ENCODE assay signal across 2 cellular contexts in genomic region chr6:3133515-3133914, GRCh38.
TF ChIP-seq lines count a peak whose summit lies in the region.

No MANE protein-coding gene starts in this region.

TF ChIP-seq in K562, 482 proteins besides CTCF, POLR2A, EP300 and RAD21 (continues in another document):
- TF ChIP-seq UBTF (IDR thresholded peaks at IDR 0.05; ENCODE audit: borderline replicate concordance in 1 of 2, low read depth in 2 of 2, low read length in 2 of 2) = no peak
- no peak for TF ChIP-seq TRIM24 (IDR thresholded peaks at IDR 0.05)
- TF ChIP-seq, protein P1, sequence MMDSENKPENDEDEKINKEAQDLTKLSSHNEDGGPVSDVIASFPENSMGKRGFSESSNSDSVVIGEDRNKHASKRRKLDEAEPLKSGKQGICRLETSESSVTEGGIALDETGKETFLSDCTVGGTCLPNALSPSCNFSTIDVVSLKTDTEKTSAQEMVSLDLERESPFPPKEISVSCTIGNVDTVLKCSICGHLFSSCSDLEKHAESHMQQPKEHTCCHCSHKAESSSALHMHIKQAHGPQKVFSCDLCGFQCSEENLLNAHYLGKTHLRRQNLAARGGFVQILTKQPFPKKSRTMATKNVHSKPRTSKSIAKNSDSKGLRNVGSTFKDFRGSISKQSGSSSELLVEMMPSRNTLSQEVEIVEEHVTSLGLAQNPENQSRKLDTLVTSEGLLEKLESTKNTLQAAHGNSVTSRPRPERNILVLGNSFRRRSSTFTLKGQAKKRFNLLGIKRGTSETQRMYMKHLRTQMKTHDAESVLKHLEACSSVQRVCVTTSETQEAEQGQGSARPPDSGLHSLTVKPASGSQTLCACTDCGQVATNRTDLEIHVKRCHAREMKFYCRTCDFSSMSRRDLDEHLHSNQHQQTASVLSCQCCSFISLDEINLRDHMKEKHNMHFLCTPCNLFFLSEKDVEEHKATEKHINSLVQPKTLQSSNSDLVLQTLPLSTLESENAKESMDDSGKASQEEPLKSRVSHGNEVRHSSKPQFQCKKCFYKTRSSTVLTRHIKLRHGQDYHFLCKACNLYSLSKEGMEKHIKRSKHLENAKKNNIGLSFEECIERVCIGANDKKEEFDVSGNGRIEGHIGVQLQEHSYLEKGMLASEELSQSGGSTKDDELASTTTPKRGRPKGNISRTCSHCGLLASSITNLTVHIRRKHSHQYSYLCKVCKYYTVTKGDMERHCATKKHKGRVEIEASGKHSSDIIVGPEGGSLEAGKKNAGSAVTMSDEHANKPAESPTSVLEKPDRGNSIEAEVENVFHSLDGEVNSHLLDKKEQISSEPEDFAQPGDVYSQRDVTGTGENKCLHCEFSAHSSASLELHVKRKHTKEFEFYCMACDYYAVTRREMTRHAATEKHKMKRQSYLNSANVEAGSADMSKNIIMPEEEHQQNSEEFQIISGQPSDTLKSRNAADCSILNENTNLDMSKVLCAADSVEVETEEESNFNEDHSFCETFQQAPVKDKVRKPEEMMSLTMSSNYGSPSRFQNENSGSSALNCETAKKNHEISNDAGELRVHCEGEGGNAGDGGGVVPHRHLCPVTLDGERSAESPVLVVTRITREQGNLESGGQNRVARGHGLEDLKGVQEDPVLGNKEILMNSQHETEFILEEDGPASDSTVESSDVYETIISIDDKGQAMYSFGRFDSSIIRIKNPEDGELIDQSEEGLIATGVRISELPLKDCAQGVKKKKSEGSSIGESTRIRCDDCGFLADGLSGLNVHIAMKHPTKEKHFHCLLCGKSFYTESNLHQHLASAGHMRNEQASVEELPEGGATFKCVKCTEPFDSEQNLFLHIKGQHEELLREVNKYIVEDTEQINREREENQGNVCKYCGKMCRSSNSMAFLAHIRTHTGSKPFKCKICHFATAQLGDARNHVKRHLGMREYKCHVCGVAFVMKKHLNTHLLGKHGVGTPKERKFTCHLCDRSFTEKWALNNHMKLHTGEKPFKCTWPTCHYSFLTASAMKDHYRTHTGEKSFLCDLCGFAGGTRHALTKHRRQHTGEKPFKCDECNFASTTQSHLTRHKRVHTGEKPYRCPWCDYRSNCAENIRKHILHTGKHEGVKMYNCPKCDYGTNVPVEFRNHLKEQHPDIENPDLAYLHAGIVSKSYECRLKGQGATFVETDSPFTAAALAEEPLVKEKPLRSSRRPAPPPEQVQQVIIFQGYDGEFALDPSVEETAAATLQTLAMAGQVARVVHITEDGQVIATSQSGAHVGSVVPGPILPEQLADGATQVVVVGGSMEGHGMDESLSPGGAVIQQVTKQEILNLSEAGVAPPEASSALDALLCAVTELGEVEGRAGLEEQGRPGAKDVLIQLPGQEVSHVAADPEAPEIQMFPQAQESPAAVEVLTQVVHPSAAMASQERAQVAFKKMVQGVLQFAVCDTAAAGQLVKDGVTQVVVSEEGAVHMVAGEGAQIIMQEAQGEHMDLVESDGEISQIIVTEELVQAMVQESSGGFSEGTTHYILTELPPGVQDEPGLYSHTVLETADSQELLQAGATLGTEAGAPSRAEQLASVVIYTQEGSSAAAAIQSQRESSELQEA (IDR thresholded peaks at IDR 0.05; ENCODE audit: low read depth) = no peak
- TF ChIP-seq E2F3 (CRISPR knock-in tag; IDR thresholded peaks at IDR 0.05) = no peak
- TF ChIP-seq, protein P2, sequence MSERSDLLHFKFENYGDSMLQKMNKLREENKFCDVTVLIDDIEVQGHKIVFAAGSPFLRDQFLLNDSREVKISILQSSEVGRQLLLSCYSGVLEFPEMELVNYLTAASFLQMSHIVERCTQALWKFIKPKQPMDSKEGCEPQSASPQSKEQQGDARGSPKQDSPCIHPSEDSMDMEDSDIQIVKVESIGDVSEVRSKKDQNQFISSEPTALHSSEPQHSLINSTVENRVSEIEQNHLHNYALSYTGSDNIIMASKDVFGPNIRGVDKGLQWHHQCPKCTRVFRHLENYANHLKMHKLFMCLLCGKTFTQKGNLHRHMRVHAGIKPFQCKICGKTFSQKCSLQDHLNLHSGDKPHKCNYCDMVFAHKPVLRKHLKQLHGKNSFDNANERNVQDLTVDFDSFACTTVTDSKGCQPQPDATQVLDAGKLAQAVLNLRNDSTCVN (CRISPR knock-in tag; IDR thresholded peaks at IDR 0.05) = no peak
- no peak for TF ChIP-seq FUS (optimal IDR thresholded peaks at IDR 0.05; ENCODE audit: low read depth, low read length)
- no peak for TF ChIP-seq ZC3H4 (CRISPR knock-in tag; IDR thresholded peaks at IDR 0.05; ENCODE audit: borderline replicate concordance)

TF ChIP-seq in liver, 16 proteins besides CTCF, POLR2A, EP300 and RAD21:
- TF ChIP-seq RXRA (IDR thresholded peaks at IDR 0.05) (peak in 1 of 2 donors; percentile 7), HNF4A (conservative IDR thresholded peaks at IDR 0.05) (peak; percentile 62 to 64), NR2F2 (IDR thresholded peaks at IDR 0.05) (no peak), YY1 (IDR thresholded peaks at IDR 0.05) (peak; percentile 14), TAF1 (conservative IDR thresholded peaks at IDR 0.05) (no peak)
TF ChIP-seq in liver: peak in this region for 3.
